In genomic region chr2:143732076-143732475, GRCh38 we compare ENCODE assay signal across 19 cellular contexts.
DNase-seq lines count a peak whose midpoint lies in the region; FAIRE-seq and TF ChIP-seq lines count a peak whose summit lies in the region.
"Had no signal": no experiment of that assay in that cellular context is flagged by ENCODE, and none has a peak within 500 bp of the region (broad histone marks: within the 10 kb centered on the region; RNA-seq: fewer than 3 reads in every experiment).

No MANE protein-coding gene starts in this region.

- H3K4me2 ChIP-seq in astrocyte (ENCODE audit: low read length) (no peak overlapping the region), Karpas-422 (ENCODE audit: low read depth, low read length, poor library complexity, severe bottlenecking) (no peak overlapping the region)

- H3K36me3 ChIP-seq in astrocyte (ENCODE audit: insufficient read depth, low read length) (no peaks in the 10 kb centered on the region), Karpas-422 (ENCODE audit: insufficient read depth, low read length) (no peaks in the 10 kb centered on the region)
- H3K36me3 ChIP-seq: transverse colon had no signal

- no peak overlapping the region for H3K4me3 ChIP-seq in astrocyte (ENCODE audit: insufficient read depth, low read depth, low read length)
- no peak overlapping the region for H3K4me3 ChIP-seq in fibroblast of the aortic adventitia (ENCODE audit: low read depth, low read length)
- H3K4me3 ChIP-seq in Karpas-422 (ENCODE audit: low read length), result no peak overlapping the region
- H3K4me3 ChIP-seq: transverse colon had no signal

- H2AFZ ChIP-seq in astrocyte (ENCODE audit: low read depth, low read length), result no peak overlapping the region
- H2AFZ ChIP-seq in Karpas-422 (ENCODE audit: low read length), result no peak overlapping the region

- H3K9me3 ChIP-seq in astrocyte (ENCODE audit: insufficient read depth, low read depth, low read length) (no peaks in the 10 kb centered on the region), Karpas-422 (ENCODE audit: low read length) (no peaks in the 10 kb centered on the region)
- H3K9me3 ChIP-seq: transverse colon had no signal

- no peak for FAIRE-seq in astrocyte (lab: Jason Lieb, UNC)

- H4K20me1 ChIP-seq in astrocyte (ENCODE audit: insufficient read depth, low read length) (no peaks in the 10 kb centered on the region), Karpas-422 (ENCODE audit: insufficient read depth, low read depth, low read length) (no peaks in the 10 kb centered on the region)

- H3K4me3 Mint-ChIP-seq in astrocyte (ENCODE audit: unreplicated experiment), result no peak overlapping the region
- H3K4me3 Mint-ChIP-seq: activated CD8-positive, alpha-beta T cell treated with anti-CD3 and anti-CD28 coated beads, Interleukin-2, amount 10 ng/mL, durations not matched to agents 7 days and 5 days; activated T-helper 1 cell treated with anti-CD3 and anti-CD28 coated beads, Interleukin-12 subunit alpha, Interleukin-12 subunit beta, Interleukin-2, Interleukin-4 antibody, amounts not matched to agents 30 ng/mL and 10 ng/mL and 1 ng/mL, durations not matched to agents 14 hours and 24 hours and 36 hours; neural crest cell had no signal

- H3K27ac Mint-ChIP-seq in astrocyte (ENCODE audit: unreplicated experiment), result no peak overlapping the region
- H3K27ac Mint-ChIP-seq: activated CD8-positive, alpha-beta T cell treated with anti-CD3 and anti-CD28 coated beads, Interleukin-2, amount 10 ng/mL, durations not matched to agents 7 days and 5 days had no signal

- H3K27ac ChIP-seq in astrocyte (ENCODE audit: low read depth, low read length) (no peak overlapping the region), Karpas-422 (ENCODE audit: low read length) (no peak overlapping the region)
- H3K27ac ChIP-seq: transverse colon had no signal

- in situ Hi-C loops in G401 (cut with HindIII; ENCODE audit: low sequenced_read_pairs), result no loop called here

- DNase-seq in G401 (ENCODE audit: low spot score) (peak; percentile 69), NCI-H1105 treated with DMSO at 0.1 percent for 48 hours (lab: John Stamatoyannopoulos, UW) (peak; percentile 20), astrocyte (ENCODE audit: low read depth) (peak; percentile 19), fibroblast of the aortic adventitia (ENCODE audit: low read depth) (peak; percentile 5), Karpas-422 (no peak)
- no peak for DNase-seq in activated naive CD4-positive, alpha-beta T cell treated with Interleukin-2 at 50 U/mL for 16 hours
- DNase-seq in central memory CD4-positive, alpha-beta T cell, result no peak
- DNase-seq: activated CD8-positive, alpha-beta T cell treated with anti-CD3 and anti-CD28 coated beads, Interleukin-2, amount 10 ng/mL, durations not matched to agents 7 days and 5 days; cortex of kidney; DMS79; erythroblast; head of caudate nucleus; NCI-H510A; stimulated activated CD4-positive, alpha-beta T cell treated with anti-CD3 and anti-CD28 coated beads, Interleukin-12 subunit alpha, Interleukin-12 subunit beta, amount 100 ng/mL, for 4 hours; stimulated activated naive CD4-positive, alpha-beta T cell treated with Interleukin-2 at 50 U/mL for 16 hours; T-helper 1 cell; transverse colon had no signal

- H3K79me2 ChIP-seq in astrocyte (ENCODE audit: insufficient read depth, low read length) (no peaks in the 10 kb centered on the region), Karpas-422 (ENCODE audit: low read length) (no peaks in the 10 kb centered on the region)

- H3K4me1 Mint-ChIP-seq in astrocyte (ENCODE audit: low read depth, unreplicated experiment), result peaks cover 7% of the 10 kb centered on the region

- H3K9ac ChIP-seq in astrocyte (ENCODE audit: low read length), result no peak overlapping the region
- H3K9ac ChIP-seq in Karpas-422 (ENCODE audit: low read length), result no peak overlapping the region

- H3K27me3 ChIP-seq in astrocyte (ENCODE audit: insufficient read depth, low read length) (no peaks in the 10 kb centered on the region), Karpas-422 (ENCODE audit: low read length) (no peaks in the 10 kb centered on the region)
- H3K27me3 ChIP-seq: transverse colon had no signal

- no peaks in the 10 kb centered on the region for H3K4me1 ChIP-seq in astrocyte (ENCODE audit: insufficient read depth, low read length)
- no peaks in the 10 kb centered on the region for H3K4me1 ChIP-seq in Karpas-422 (ENCODE audit: low read length)
- H3K4me1 ChIP-seq: transverse colon had no signal

- H3K9me3 Mint-ChIP-seq in astrocyte (ENCODE audit: unreplicated experiment), result no peaks in the 10 kb centered on the region
- H3K9me3 Mint-ChIP-seq: activated T-helper 1 cell treated with anti-CD3 and anti-CD28 coated beads, Interleukin-12 subunit alpha, Interleukin-12 subunit beta, Interleukin-2, Interleukin-4 antibody, amounts not matched to agents 30 ng/mL and 10 ng/mL and 1 ng/mL, durations not matched to agents 14 hours and 24 hours and 36 hours; neural crest cell had no signal

- no peaks in the 10 kb centered on the region for H3K9me2 ChIP-seq in Karpas-422 (replicated peaks; ENCODE audit: insufficient read depth, low read length)

- TF ChIP-seq CTCF in astrocyte (IDR thresholded peaks at IDR 0.05; ENCODE audit: insufficient read depth, low read depth, low read length) (no peak), fibroblast of the aortic adventitia (IDR thresholded peaks at IDR 0.05; ENCODE audit: insufficient read depth, low read length) (no peak)

- no peaks in the 10 kb centered on the region for H3K36me3 Mint-ChIP-seq in astrocyte (ENCODE audit: low read depth, unreplicated experiment)

- H3K27me3 Mint-ChIP-seq in astrocyte (ENCODE audit: low read depth, unreplicated experiment), result no peaks in the 10 kb centered on the region

Comparison
In these comparisons a context has a peak if more than half of its experiments do, and no peak if none do; other contexts are left out.
1. DNase-seq: peak in G401 (single experiment), NCI-H1105 treated with DMSO at 0.1 percent for 48 hours (single experiment), astrocyte (single experiment) and fibroblast of the aortic adventitia (single experiment); none in activated naive CD4-positive, alpha-beta T cell treated with Interleukin-2 at 50 U/mL for 16 hours (single experiment), Karpas-422 (single experiment) and central memory CD4-positive, alpha-beta T cell (single experiment).